Comparison of ENCODE assay signal across 20 cellular contexts in the genomic region with DNA sequence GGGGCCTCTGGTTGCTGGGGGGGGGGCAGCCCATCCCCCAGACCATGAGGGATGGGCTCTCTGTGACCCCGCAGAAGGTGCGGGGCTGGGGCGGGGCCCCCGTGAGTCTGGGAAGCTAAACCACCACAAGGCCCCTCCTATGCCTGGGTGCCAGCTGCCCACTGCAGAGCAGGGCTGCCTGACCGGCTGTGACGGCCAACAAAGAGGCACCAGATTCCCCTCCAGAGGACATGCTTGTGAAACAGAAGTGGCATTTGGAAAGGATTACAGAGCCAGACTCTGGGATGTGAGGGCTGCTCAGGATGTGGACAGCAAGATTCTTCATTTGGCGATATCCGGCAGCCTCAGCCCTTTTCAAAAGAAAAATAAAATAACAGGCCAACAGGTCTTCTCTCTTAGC. TPM values are rescaled to one million over a fixed set of nuclear protein-coding genes. Genes with fewer than 3 reads are reported as not detected.
"Had no signal": no experiment of that assay in that cellular context is flagged by ENCODE, and none has a peak within 500 bp of the region (broad histone marks: within the 10 kb centered on the region; RNA-seq: fewer than 3 reads in every experiment).

No MANE protein-coding gene starts in this region.

- H3K36me3 ChIP-seq: adrenal gland, cardiac muscle cell, ovary, transverse colon, vagina had no signal

- DNase-seq: activated CD4-positive, alpha-beta T cell treated with anti-CD3 and anti-CD28 coated beads, Interleukin-2, amount 10 ng/mL, durations not matched to agents 24 days and 14 days; activated CD4-positive, CD25-positive, alpha-beta regulatory T cell; activated CD8-positive, alpha-beta memory T cell treated with anti-CD3 and anti-CD28 coated beads, Interleukin-2, amount 50 U/mL, for 4 hours; activated CD8-positive, alpha-beta T cell treated with anti-CD3 and anti-CD28 coated beads, Interleukin-2, amount 10 ng/mL, durations not matched to agents 7 days and 5 days; activated effector memory CD4-positive, alpha-beta T cell treated with anti-CD3 and anti-CD28 coated beads, Interleukin-2, amount 50 U/mL, for 16 hours; activated T-cell treated with anti-CD3 and anti-CD28 coated beads, Interleukin-2, amount 50 U/mL, for 48 hours; adrenal gland; mesenchymal stem cell; ovary; stimulated activated CD4-positive, alpha-beta T cell treated with anti-CD3 and anti-CD28 coated beads, Interleukin-15, amount 100 ng/mL, for 24 hours; stimulated activated CD4-positive, alpha-beta T cell treated with anti-CD3 and anti-CD28 coated beads, Interleukin-4, amount 100 ng/mL, for 1 hour; transverse colon had no signal

- H3K4me3 ChIP-seq: adrenal gland, cardiac muscle cell, dorsolateral prefrontal cortex, ovary, transverse colon, vagina had no signal

- H3K27me3 ChIP-seq: cardiac muscle cell, ovary, vagina had no signal

- H3K27ac ChIP-seq: adrenal gland, cardiac muscle cell, ovary, transverse colon, vagina had no signal

- H3K4me1 ChIP-seq: adrenal gland, transverse colon had no signal

- H3K9me3 ChIP-seq: adrenal gland, ovary, transverse colon, vagina had no signal

- ATAC-seq: activated CD8-positive, alpha-beta T cell treated with anti-CD3 and anti-CD28 coated beads, Interleukin-2, amount 10 ng/mL, durations not matched to agents 7 days and 5 days; esophagus mucosa; left lobe of liver had no signal

RNA-seq across cellular contexts. Expression of a gene that starts 16.5 kb away (rescaled TPM):
- total RNA-seq: activated CD4-positive, alpha-beta T cell treated with anti-CD3 and anti-CD28 coated beads, Interleukin-2, amount 10 ng/mL, durations not matched to agents 24 days and 14 days; esophagus mucosa; neural crest cell; renal cortical epithelial cell had no signal
- polyA plus RNA-seq: cardiac muscle cell had no signal

RNA-seq across cellular contexts. Expression of a gene that starts 49.9 kb away (rescaled TPM):
- total RNA-seq: skeletal muscle tissue had no signal
